13 cellular contexts compared by ENCODE assay signal in the genomic region with DNA sequence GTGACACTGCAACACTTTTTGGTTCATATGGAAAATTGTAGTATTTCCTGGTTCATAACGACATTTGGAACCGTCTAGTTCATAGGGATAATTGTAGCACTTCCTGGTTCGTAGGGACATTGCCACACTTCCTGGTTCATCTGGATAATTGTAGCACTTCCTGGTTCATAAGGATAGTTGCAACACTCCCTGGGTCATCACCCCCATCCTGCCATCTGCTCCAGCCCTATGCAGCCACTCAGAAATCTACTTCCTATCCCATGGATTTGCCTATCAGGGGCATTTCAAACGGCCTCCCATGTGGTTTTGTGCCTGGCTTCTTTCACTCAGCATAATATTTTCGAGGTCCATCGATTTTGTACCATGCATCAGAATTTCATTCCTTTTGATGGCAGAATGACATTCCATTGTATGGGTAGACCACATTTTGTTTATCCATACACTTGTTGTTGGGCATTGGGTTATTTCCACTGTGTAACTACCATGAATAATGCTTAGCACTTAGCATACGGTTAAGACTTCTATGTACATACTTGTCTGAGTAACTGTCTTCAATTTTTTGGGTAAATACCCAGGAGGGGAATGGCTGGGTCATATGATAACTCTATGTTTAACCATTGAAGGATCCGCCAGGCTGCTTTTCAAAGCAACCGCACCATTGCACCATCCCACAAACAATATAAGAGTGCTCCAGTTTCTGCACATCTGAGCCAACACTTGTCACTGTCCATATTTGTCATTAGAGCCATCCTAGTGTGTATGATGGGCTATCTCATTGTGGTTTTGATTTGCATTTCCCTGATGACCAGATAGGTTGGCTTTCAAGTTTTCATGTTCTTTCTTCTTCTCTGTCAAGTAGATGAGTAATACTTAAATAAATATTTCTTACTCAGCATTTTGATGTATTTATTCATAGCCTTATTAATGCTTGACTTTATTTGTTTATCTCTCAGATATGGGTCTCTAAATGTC. TPM values are rescaled to one million over a fixed set of nuclear protein-coding genes. Genes with fewer than 3 reads are reported as not detected.
DNase-seq lines count a peak whose midpoint lies in the region; ATAC-seq, FAIRE-seq and TF ChIP-seq lines count a peak whose summit lies in the region.
"Had no signal": no experiment of that assay in that cellular context is flagged by ENCODE, and none has a peak within 500 bp of the region (broad histone marks: within the 10 kb centered on the region; RNA-seq: fewer than 3 reads in every experiment).

No MANE protein-coding gene starts in this region.

- ATAC-seq in CD4-positive, alpha-beta T cell (ENCODE audit: poor library complexity) = no peak
- no peak for ATAC-seq in T-helper 17 cell
- ATAC-seq: activated CD4-positive, CD25-positive, alpha-beta regulatory T cell treated with anti-CD3 and anti-CD28 coated beads, Interleukin-2, amount 50 U/mL, for 24 hours had no signal

- CTCF ChIA-PET in CD4-positive, alpha-beta T cell (lab: Charles Lee) = no interaction called here

- POLR2A ChIA-PET in CD4-positive, alpha-beta T cell (lab: Charles Lee) = no interaction called here

- intact Hi-C loops in CD4-positive, alpha-beta T cell (cut with DNase I, micrococcal nuclease) = loop anchor here in 1 of 2 experiments (5.0 kb wide), 2 partner anchors 59 to 79 kb away; a partner anchor contains a TSS

- H3K27me3 ChIP-seq in CD4-positive, alpha-beta T cell (ENCODE audit: control insufficient read depth, insufficient read depth, low read length) = no peaks in the 10 kb centered on the region

- no peak overlapping the region for H3K4me3 Mint-ChIP-seq in CD4-positive, alpha-beta T cell
- peak overlapping the region; percentile 58 for H3K4me3 Mint-ChIP-seq in T-helper 17 cell

- H3K27me3 Mint-ChIP-seq in CD4-positive, alpha-beta T cell = no peaks in the 10 kb centered on the region
- H3K27me3 Mint-ChIP-seq in T-helper 17 cell = no peaks in the 10 kb centered on the region

- peak; percentile 59 for FAIRE-seq in GM19239 (lab: Jason Lieb, UNC)
- FAIRE-seq: G401.6 had no signal

- peak overlapping the region; percentile 94 for H3K27ac Mint-ChIP-seq in CD4-positive, alpha-beta T cell
- H3K27ac Mint-ChIP-seq in T-helper 17 cell = peak overlapping the region; percentile 91
- H3K27ac Mint-ChIP-seq: activated T-helper 2 cell treated with anti-CD3 and anti-CD28 coated beads, Interferon-gamma antibody, Interleukin-2, Interleukin-4, amounts not matched to agents 10 μg/mL and 5 μg/mL and 100 μg/mL, durations not matched to agents 14 hours and 24 hours and 36 hours had no signal

- no peak for TF ChIP-seq CTCF in CD4-positive, alpha-beta T cell (IDR thresholded peaks at IDR 0.05)

- H3K27ac ChIP-seq in CD4-positive, alpha-beta T cell (ENCODE audit: low read depth, low read length) = no peak overlapping the region
- H3K27ac ChIP-seq in substantia nigra (ENCODE audit: low read depth, low read length, poor library complexity, severe bottlenecking) = no peak overlapping the region

- peaks cover 38% of the 10 kb centered on the region for H3K4me1 Mint-ChIP-seq in CD4-positive, alpha-beta T cell (ENCODE audit: low read depth)
- H3K4me1 Mint-ChIP-seq in T-helper 17 cell = peaks cover 16% of the 10 kb centered on the region

- peaks cover 27% of the 10 kb centered on the region for H3K9me3 Mint-ChIP-seq in CD4-positive, alpha-beta T cell

- peaks cover 56% of the 10 kb centered on the region for H3K36me3 Mint-ChIP-seq in CD4-positive, alpha-beta T cell (ENCODE audit: low read depth)
- peaks cover 2% of the 10 kb centered on the region for H3K36me3 Mint-ChIP-seq in T-helper 17 cell (ENCODE audit: low read depth)

- no peak for DNase-seq in CD4-positive, alpha-beta T cell
- no peak for DNase-seq in GM19239 (ENCODE audit: insufficient read length, low spot score)
- no peak for DNase-seq in T-helper 17 cell
- DNase-seq in kidney tubule cell (ENCODE audit: low spot score) = peak; percentile 35
- DNase-seq in substantia nigra (lab: John Stamatoyannopoulos, UW) = no peak
- DNase-seq in mucosa of gallbladder (ENCODE audit: low spot score) = no peak
- no peak for DNase-seq in C1 segment of cervical spinal cord (lab: John Stamatoyannopoulos, UW)
- no peak for DNase-seq in germinal center (ENCODE audit: low spot score)
- DNase-seq: erythroblast; NK-92 treated with Interleukin-12 subunit alpha and Interleukin-12 subunit beta, amount 100 ng/mL, for 24 hours had no signal

- peaks cover 20% of the 10 kb centered on the region for H3K9me3 ChIP-seq in CD4-positive, alpha-beta T cell (ENCODE audit: control insufficient read depth, low read length)
- peaks cover 26% of the 10 kb centered on the region for H3K9me3 ChIP-seq in T-helper 17 cell (ENCODE audit: control insufficient read depth, low read length, poor library complexity, severe bottlenecking)

RNA-seq across cellular contexts. Expression of a gene that starts 58.3 kb away (rescaled TPM):
- total RNA-seq in CD4-positive, alpha-beta T cell = 100 to 1,000 TPM; 170 to 184 TPM
- total RNA-seq in T-helper 17 cell (100 to 1,000 TPM; 227 to 275 TPM), mucosa of gallbladder (268 TPM)
